ENCODE assay signal across 8 cellular contexts in the genomic region with DNA sequence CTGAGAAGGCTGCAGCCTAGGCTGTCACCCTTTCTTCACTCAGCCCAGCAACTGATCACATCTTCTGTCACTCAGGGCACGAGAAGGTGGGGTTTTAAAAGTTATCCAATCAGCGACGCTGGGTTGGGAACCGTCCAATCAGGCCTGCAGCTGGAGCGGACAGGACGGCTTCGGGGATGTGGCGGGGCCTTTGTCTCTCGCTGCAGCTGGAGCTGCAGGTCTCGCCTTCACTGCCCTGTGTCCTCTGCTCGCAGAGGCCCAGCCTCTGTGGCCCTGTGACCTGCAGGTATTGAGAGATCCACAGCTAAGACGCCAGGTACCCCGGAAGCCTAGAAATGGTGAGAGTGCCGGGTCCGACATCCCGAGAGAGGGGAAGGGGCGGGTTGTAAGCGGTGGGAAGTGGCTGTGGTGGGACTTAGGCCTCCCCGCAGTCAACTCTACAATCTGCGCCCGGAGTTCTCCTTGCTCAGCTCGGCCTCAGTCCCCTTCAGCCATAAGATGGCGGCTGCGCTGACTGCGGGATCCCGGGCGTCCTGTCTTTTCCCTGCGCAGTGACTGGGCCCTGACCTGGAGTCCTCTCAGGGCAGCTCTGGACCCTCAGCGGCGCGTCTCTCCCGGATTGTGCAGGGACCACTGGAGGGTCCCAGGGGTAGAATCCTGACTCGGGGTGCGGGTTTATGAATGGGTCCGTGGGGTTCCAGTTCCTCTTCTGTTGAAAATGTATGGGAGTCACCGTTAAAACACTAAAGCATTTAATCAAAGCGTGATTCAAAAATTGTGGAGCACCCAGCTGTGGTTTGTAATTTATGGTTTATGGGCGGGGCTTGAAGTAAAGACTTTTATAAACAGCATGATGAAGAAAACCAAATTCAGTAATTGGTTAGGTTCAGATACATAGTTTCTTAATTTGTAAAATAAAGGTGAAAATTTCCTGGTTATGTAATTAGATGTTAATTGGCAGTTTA. TPM values are rescaled to one million over a fixed set of nuclear protein-coding genes. Genes with fewer than 3 reads are reported as not detected.
A peak's percentile ranks its signal among the peaks of the same experiment; 100 is the strongest.
DNase-seq lines count a peak whose midpoint lies in the region; ATAC-seq lines count a peak whose summit lies in the region.

A gene (plus strand): TSS at position 193 of the 965 bp plus-strand sequence. CDS start 16,066 bp downstream, outside the sequence.

- no peaks in the 10 kb centered on the region for H3K27me3 ChIP-seq in Karpas-422 (ENCODE audit: low read length)

- peaks cover 46% of the 10 kb centered on the region for H3K79me2 ChIP-seq in Karpas-422 (ENCODE audit: low read length)

- peaks cover 23% of the 10 kb centered on the region for H3K4me1 ChIP-seq in Karpas-422 (ENCODE audit: low read length)

- no peaks in the 10 kb centered on the region for H3K9me2 ChIP-seq in Karpas-422 (replicated peaks; ENCODE audit: insufficient read depth, low read length)

- peak within 1 kb of the TSS; percentile 67; the same call in 1 of the 2 replicates for H3K27ac ChIP-seq in Karpas-422 (ENCODE audit: low read length)
- H3K27ac ChIP-seq in temporal lobe (ENCODE audit: low read depth, low read length), result no peak within 1 kb of the TSS

- peak; percentile 95 for ATAC-seq in GM21737 (IDR thresholded peaks at IDR 0.05; ENCODE audit: unreplicated experiment)

- peak within 1 kb of the TSS; percentile 70; the same call in 1 of the 2 replicates for H2AFZ ChIP-seq in Karpas-422 (ENCODE audit: low read length)

- H3K4me3 ChIP-seq in Karpas-422 (ENCODE audit: low read length), result peak within 1 kb of the TSS; percentile 88

- H4K20me1 ChIP-seq in Karpas-422 (ENCODE audit: insufficient read depth, low read depth, low read length), result no peaks in the 10 kb centered on the region

- DNase-seq in DMS53 treated with DMSO at 0.1 percent for 48 hours (lab: John Stamatoyannopoulos, UW; ENCODE audit: unreplicated experiment) (peak; percentile 87), Karpas-422 (peak; percentile 97), SIG-M5 treated with dmso at 0.1 percent for 504 hours (lab: John Stamatoyannopoulos, UW; ENCODE audit: unreplicated experiment) (peak; percentile 95), globus pallidus (ENCODE audit: low spot score) (peak; percentile 93), occipital lobe (lab: John Stamatoyannopoulos, UW) (peak; percentile 82)
- peak; percentile 82 for DNase-seq in activated naive CD4-positive, alpha-beta T cell treated with Interleukin-2 at 50 U/mL for 16 hours

- peak within 1 kb of the TSS; percentile 75 for H3K4me2 ChIP-seq in Karpas-422 (ENCODE audit: low read depth, low read length, poor library complexity, severe bottlenecking)

- peaks cover 31% of the 10 kb centered on the region for H3K36me3 ChIP-seq in Karpas-422 (ENCODE audit: insufficient read depth, low read length)

- peak within 1 kb of the TSS; percentile 86 for H3K9ac ChIP-seq in Karpas-422 (ENCODE audit: low read length)

- H3K9me3 ChIP-seq in Karpas-422 (ENCODE audit: low read length), result no peaks in the 10 kb centered on the region

RNA-seq across cellular contexts. Expression of the gene that starts here (rescaled TPM):
- 17.2 and 44.9 TPM in 2 replicates for total RNA-seq in Karpas-422 (2014; rRNA removed; shearing (Covaris generic); ENCODE audit: low replicate concordance)
- total RNA-seq in occipital lobe (51.5 TPM), temporal lobe (64.9 TPM)
